8 cellular contexts compared by ENCODE assay signal in the genomic region with DNA sequence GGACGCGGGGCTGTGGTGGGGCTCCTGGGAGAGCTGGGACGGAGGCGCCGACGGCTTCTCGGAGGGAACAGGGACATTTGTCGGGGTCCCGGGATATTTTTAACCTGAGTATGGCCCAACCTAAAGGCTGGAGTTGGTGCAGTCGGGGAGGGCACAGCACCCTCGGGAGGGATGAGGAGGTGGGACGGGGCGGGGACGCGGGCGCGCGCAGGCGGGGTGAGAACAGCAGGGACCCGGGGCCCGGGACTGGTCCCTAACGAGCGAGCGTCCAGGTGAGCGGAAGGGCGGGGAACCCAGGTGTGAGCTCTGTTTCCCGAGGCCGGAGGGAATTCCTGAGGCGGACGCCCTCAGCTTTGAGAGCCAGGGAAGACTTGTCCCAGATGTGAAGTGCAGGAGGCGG. TPM values are rescaled to one million over a fixed set of nuclear protein-coding genes. Genes with fewer than 3 reads are reported as not detected.
A peak's percentile ranks its signal among the peaks of the same experiment; 100 is the strongest.
DNase-seq lines count a peak whose midpoint lies in the region; ATAC-seq and TF ChIP-seq lines count a peak whose summit lies in the region.
"Not testable (repeated sequence)": the region's sequence is repeated elsewhere in the genome, so short reads cannot be mapped to it uniquely, and the experiment has no call there.

No MANE protein-coding gene starts in this region.

- intact Hi-C loops in MCF 10A (cut with micrococcal nuclease); left ventricle myocardium superior (cut with micrococcal nuclease): not testable (repeated sequence)

- not testable (repeated sequence) for H3K9me3 Mint-ChIP-seq in T-cell; MCF 10A (ENCODE audit: unreplicated experiment)

- H3K79me2 ChIP-seq in osteoblast (ENCODE audit: insufficient read depth, low read length), result not testable (repeated sequence)

- ATAC-seq in GM21619 (IDR thresholded peaks at IDR 0.05; ENCODE audit: unreplicated experiment), result peak; percentile 9
- ATAC-seq in HG03175 (IDR thresholded peaks at IDR 0.05; ENCODE audit: unreplicated experiment), result peak; percentile 18
- ATAC-seq in T-cell (replicated peaks in 1 of 4), result peak; percentile 35 to 54 (median 46)
- peak; percentile 64 for ATAC-seq in left ventricle myocardium superior

- not testable (repeated sequence) for H3K27me3 Mint-ChIP-seq in T-cell; MCF 10A (ENCODE audit: insufficient read depth, unreplicated experiment)

- H3K27ac Mint-ChIP-seq in T-cell; MCF 10A (ENCODE audit: low read depth, unreplicated experiment): not testable (repeated sequence)

- not testable (repeated sequence) for H3K27me3 ChIP-seq in osteoblast (ENCODE audit: insufficient read depth, low read length); tibial nerve

- TF ChIP-seq POLR2A in tibial nerve (IDR thresholded peaks at IDR 0.05), result not testable (repeated sequence)

- not testable (repeated sequence) for H3K36me3 ChIP-seq in osteoblast (ENCODE audit: insufficient read depth, low read length); tibial nerve

- not testable (repeated sequence) for H3K27ac ChIP-seq in osteoblast (ENCODE audit: low read depth, low read length)
- H3K27ac ChIP-seq in tibial nerve, result peak overlapping the region in 1 of 4 donors; percentile 70

- not testable (repeated sequence) for DNase-seq in T-cell; MCF 10A (ENCODE audit: unreplicated experiment); left ventricle myocardium superior; osteoblast (ENCODE audit: insufficient read length, low spot score, missing footprints); tibial nerve (ENCODE audit: low spot score in 2 of 2)

- not testable (repeated sequence) for H3K4me1 ChIP-seq in osteoblast (ENCODE audit: insufficient read depth, low read length); tibial nerve

- not testable (repeated sequence) for H3K4me1 Mint-ChIP-seq in T-cell; MCF 10A (ENCODE audit: insufficient read depth, unreplicated experiment)

- CTCF ChIA-PET in T-cell (lab: Charles Lee); MCF 10A (lab: Yijun Ruan, JAX): not testable (repeated sequence)

- POLR2A ChIA-PET in T-cell (lab: Charles Lee); MCF 10A (lab: Yijun Ruan, JAX): not testable (repeated sequence)

- H3K36me3 Mint-ChIP-seq in T-cell; MCF 10A (ENCODE audit: insufficient read depth, unreplicated experiment): not testable (repeated sequence)

- H3K4me2 ChIP-seq in osteoblast (ENCODE audit: insufficient read depth, low read length), result not testable (repeated sequence)

- TF ChIP-seq EP300 in tibial nerve (IDR thresholded peaks at IDR 0.05), result not testable (repeated sequence)

- no CpG with 5 or more reads among the region's 31 CpGs for WGBS in tibial nerve, 2 donors

- peak overlapping the region; percentile 49; the same call in 1 of the 2 replicates for H3K4me3 ChIP-seq in GM08714 (ENCODE audit: low read length)
- H3K4me3 ChIP-seq in osteoblast (ENCODE audit: insufficient read depth, low read length), result peak overlapping the region; percentile 53
- H3K4me3 ChIP-seq in tibial nerve, result peak overlapping the region in 3 of 4 donors; percentile 29 to 52 (median 43)

- H2AFZ ChIP-seq in osteoblast (ENCODE audit: low read length), result not testable (repeated sequence)

- H4K20me1 ChIP-seq in osteoblast (ENCODE audit: insufficient read depth, low read length), result not testable (repeated sequence)

- not testable (repeated sequence) for H3K9me3 ChIP-seq in osteoblast (ENCODE audit: low read depth, low read length); tibial nerve

- not testable (repeated sequence) for BruUV-seq in MCF 10A (replicated peaks; lab: Mats Ljungman, UMichigan)

- H3K4me3 Mint-ChIP-seq in T-cell, result not testable (repeated sequence)
- H3K4me3 Mint-ChIP-seq in MCF 10A (ENCODE audit: unreplicated experiment), result peak overlapping the region; percentile 41

- not testable (repeated sequence) for TF ChIP-seq CTCF in MCF 10A (IDR thresholded peaks at IDR 0.05; ENCODE audit: unreplicated experiment); osteoblast (IDR thresholded peaks at IDR 0.05; ENCODE audit: extremely low read depth, low read depth, low read length); tibial nerve (IDR thresholded peaks at IDR 0.05)

RNA-seq across cellular contexts. Expression of a gene that starts 0.4 kb away (rescaled TPM):
- 10 to 100 TPM in 4 of 5 donors, 1 to 10 TPM in 1; 8.9 to 39.3 (median 12.3) TPM for total RNA-seq in T-cell
- 11.2 and 16.5 TPM in 2 replicates for total RNA-seq in MCF 10A (2022)
- total RNA-seq in left ventricle myocardium superior, result 8.7 TPM
- total RNA-seq in osteoblast, result 2.2 and 2.7 TPM in 2 replicates
- 10 to 100 TPM in 3 of 4 donors, 1 to 10 TPM in 1; 4.7 to 22.0 (median 14.2) TPM for total RNA-seq in tibial nerve

RNA-seq across cellular contexts. Expression of a gene that starts 25.9 kb away (rescaled TPM):
- total RNA-seq in T-cell (10 to 100 TPM; 12.3 to 75.0 (median 21.1) TPM), MCF 10A (2022) (29.7 and 34.4 TPM in 2 replicates), left ventricle myocardium superior (141 TPM), osteoblast (8.8 and 16.3 TPM in 2 replicates), tibial nerve (10 to 100 TPM; 14.9 to 45.0 (median 30.2) TPM)

Comparison
In these comparisons a context has a peak if more than half of its experiments do, and no peak if none do; other contexts are left out.
1. ATAC-seq: peak in every context shown above with its lines; median percentile 64 in left ventricle myocardium superior; 46 in T-cell; 18 in HG03175; 9 in GM21619.